ENCODE assay signal across 4 cellular contexts in the genomic region with DNA sequence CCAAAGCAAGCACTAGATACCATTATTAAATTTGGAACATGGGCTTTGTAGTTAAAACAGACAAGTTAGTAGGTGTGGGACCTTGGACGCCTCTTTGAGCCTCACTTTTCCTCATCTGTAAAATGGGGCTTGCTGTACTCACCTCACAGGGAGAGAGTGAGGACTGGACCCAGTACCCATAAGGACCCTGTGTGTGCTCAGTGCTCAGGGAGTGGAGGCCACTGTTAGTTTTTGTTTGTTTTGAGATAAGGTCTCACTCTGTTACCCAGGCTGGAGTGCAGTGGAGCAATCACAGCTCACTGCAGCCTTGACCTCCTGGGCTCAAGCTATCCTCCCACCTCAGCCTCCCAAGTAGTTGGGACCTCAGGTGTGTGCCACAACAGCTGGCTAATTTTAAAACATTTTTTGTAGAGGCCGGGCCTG.
A peak's percentile ranks its signal among the peaks of the same experiment; 100 is the strongest.
TF ChIP-seq lines count a peak whose summit lies in the region.

No MANE protein-coding gene starts in this region.

TF ChIP-seq in SK-N-SH, 30 proteins besides CTCF, POLR2A, EP300 and RAD21:
- TF ChIP-seq, protein P1, sequence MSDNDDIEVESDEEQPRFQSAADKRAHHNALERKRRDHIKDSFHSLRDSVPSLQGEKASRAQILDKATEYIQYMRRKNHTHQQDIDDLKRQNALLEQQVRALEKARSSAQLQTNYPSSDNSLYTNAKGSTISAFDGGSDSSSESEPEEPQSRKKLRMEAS (IDR thresholded peaks at IDR 0.05; ENCODE audit: low read depth) = no peak

TF ChIP-seq in SK-N-SH treated with all-trans-retinoic acid at 6 μM for 48 hours, 23 proteins besides CTCF, POLR2A, EP300 and RAD21:
- TF ChIP-seq ZC3H10 (CRISPR knock-in tag; IDR thresholded peaks at IDR 0.05) = no peak
- TF ChIP-seq TOX (CRISPR knock-in tag; IDR thresholded peaks at IDR 0.05; ENCODE audit: borderline replicate concordance) = no peak
- no peak for TF ChIP-seq ZFP30 (CRISPR knock-in tag; IDR thresholded peaks at IDR 0.05)
- TF ChIP-seq, protein P2, sequence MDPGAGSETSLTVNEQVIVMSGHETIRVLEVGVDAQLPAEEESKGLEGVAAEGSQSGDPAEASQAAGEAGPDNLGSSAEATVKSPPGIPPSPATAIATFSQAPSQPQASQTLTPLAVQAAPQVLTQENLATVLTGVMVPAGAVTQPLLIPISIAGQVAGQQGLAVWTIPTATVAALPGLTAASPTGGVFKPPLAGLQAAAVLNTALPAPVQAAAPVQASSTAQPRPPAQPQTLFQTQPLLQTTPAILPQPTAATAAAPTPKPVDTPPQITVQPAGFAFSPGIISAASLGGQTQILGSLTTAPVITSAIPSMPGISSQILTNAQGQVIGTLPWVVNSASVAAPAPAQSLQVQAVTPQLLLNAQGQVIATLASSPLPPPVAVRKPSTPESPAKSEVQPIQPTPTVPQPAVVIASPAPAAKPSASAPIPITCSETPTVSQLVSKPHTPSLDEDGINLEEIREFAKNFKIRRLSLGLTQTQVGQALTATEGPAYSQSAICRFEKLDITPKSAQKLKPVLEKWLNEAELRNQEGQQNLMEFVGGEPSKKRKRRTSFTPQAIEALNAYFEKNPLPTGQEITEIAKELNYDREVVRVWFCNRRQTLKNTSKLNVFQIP (CRISPR knock-in tag; IDR thresholded peaks at IDR 0.05; ENCODE audit: borderline replicate concordance, low read depth) = no peak
- TF ChIP-seq CSDC2 (CRISPR knock-in tag; IDR thresholded peaks at IDR 0.05) = no peak
- TF ChIP-seq, protein P3, sequence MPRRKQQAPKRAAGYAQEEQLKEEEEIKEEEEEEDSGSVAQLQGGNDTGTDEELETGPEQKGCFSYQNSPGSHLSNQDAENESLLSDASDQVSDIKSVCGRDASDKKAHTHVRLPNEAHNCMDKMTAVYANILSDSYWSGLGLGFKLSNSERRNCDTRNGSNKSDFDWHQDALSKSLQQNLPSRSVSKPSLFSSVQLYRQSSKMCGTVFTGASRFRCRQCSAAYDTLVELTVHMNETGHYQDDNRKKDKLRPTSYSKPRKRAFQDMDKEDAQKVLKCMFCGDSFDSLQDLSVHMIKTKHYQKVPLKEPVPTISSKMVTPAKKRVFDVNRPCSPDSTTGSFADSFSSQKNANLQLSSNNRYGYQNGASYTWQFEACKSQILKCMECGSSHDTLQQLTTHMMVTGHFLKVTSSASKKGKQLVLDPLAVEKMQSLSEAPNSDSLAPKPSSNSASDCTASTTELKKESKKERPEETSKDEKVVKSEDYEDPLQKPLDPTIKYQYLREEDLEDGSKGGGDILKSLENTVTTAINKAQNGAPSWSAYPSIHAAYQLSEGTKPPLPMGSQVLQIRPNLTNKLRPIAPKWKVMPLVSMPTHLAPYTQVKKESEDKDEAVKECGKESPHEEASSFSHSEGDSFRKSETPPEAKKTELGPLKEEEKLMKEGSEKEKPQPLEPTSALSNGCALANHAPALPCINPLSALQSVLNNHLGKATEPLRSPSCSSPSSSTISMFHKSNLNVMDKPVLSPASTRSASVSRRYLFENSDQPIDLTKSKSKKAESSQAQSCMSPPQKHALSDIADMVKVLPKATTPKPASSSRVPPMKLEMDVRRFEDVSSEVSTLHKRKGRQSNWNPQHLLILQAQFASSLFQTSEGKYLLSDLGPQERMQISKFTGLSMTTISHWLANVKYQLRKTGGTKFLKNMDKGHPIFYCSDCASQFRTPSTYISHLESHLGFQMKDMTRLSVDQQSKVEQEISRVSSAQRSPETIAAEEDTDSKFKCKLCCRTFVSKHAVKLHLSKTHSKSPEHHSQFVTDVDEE (CRISPR knock-in tag; IDR thresholded peaks at IDR 0.05) = no peak

TF ChIP-seq in HepG2, 621 proteins besides CTCF, POLR2A, EP300 and RAD21 (continues in another document):
- TF ChIP-seq TEAD2 (CRISPR knock-in tag; IDR thresholded peaks at IDR 0.05) (no peak), ZSCAN21 (CRISPR knock-in tag; IDR thresholded peaks at IDR 0.05; ENCODE audit: borderline replicate concordance) (peak; percentile 99), NR2F1 (CRISPR knock-in tag; IDR thresholded peaks at IDR 0.05) (peak; percentile 45 to 84; a peak in 2 of 4 replicates), RBAK (CRISPR knock-in tag; IDR thresholded peaks at IDR 0.05) (no peak), ZNF460 (CRISPR knock-in tag; IDR thresholded peaks at IDR 0.05; ENCODE audit: borderline replicate concordance) (peak; percentile 34)
- TF ChIP-seq, protein P4, sequence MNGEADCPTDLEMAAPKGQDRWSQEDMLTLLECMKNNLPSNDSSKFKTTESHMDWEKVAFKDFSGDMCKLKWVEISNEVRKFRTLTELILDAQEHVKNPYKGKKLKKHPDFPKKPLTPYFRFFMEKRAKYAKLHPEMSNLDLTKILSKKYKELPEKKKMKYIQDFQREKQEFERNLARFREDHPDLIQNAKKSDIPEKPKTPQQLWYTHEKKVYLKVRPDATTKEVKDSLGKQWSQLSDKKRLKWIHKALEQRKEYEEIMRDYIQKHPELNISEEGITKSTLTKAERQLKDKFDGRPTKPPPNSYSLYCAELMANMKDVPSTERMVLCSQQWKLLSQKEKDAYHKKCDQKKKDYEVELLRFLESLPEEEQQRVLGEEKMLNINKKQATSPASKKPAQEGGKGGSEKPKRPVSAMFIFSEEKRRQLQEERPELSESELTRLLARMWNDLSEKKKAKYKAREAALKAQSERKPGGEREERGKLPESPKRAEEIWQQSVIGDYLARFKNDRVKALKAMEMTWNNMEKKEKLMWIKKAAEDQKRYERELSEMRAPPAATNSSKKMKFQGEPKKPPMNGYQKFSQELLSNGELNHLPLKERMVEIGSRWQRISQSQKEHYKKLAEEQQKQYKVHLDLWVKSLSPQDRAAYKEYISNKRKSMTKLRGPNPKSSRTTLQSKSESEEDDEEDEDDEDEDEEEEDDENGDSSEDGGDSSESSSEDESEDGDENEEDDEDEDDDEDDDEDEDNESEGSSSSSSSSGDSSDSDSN (CRISPR knock-in tag; IDR thresholded peaks at IDR 0.05) = 0 out of 2 replicates have a peak, but pooled peaks have one; percentile 35
- TF ChIP-seq, protein P5, sequence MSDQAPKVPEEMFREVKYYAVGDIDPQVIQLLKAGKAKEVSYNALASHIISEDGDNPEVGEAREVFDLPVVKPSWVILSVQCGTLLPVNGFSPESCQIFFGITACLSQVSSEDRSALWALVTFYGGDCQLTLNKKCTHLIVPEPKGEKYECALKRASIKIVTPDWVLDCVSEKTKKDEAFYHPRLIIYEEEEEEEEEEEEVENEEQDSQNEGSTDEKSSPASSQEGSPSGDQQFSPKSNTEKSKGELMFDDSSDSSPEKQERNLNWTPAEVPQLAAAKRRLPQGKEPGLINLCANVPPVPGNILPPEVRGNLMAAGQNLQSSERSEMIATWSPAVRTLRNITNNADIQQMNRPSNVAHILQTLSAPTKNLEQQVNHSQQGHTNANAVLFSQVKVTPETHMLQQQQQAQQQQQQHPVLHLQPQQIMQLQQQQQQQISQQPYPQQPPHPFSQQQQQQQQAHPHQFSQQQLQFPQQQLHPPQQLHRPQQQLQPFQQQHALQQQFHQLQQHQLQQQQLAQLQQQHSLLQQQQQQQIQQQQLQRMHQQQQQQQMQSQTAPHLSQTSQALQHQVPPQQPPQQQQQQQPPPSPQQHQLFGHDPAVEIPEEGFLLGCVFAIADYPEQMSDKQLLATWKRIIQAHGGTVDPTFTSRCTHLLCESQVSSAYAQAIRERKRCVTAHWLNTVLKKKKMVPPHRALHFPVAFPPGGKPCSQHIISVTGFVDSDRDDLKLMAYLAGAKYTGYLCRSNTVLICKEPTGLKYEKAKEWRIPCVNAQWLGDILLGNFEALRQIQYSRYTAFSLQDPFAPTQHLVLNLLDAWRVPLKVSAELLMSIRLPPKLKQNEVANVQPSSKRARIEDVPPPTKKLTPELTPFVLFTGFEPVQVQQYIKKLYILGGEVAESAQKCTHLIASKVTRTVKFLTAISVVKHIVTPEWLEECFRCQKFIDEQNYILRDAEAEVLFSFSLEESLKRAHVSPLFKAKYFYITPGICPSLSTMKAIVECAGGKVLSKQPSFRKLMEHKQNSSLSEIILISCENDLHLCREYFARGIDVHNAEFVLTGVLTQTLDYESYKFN (CRISPR knock-in tag; conservative IDR thresholded peaks at IDR 0.05) = peak; percentile 52
- TF ChIP-seq, protein P6, sequence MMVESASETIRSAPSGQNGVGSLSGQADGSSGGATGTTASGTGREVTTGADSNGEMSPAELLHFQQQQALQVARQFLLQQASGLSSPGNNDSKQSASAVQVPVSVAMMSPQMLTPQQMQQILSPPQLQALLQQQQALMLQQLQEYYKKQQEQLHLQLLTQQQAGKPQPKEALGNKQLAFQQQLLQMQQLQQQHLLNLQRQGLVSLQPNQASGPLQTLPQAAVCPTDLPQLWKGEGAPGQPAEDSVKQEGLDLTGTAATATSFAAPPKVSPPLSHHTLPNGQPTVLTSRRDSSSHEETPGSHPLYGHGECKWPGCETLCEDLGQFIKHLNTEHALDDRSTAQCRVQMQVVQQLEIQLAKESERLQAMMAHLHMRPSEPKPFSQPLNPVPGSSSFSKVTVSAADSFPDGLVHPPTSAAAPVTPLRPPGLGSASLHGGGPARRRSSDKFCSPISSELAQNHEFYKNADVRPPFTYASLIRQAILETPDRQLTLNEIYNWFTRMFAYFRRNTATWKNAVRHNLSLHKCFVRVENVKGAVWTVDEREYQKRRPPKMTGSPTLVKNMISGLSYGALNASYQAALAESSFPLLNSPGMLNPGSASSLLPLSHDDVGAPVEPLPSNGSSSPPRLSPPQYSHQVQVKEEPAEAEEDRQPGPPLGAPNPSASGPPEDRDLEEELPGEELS (CRISPR knock-in tag; IDR thresholded peaks at IDR 0.05) = peak; percentile 43; the same call in 1 of the 2 replicates
- TF ChIP-seq, protein P7, sequence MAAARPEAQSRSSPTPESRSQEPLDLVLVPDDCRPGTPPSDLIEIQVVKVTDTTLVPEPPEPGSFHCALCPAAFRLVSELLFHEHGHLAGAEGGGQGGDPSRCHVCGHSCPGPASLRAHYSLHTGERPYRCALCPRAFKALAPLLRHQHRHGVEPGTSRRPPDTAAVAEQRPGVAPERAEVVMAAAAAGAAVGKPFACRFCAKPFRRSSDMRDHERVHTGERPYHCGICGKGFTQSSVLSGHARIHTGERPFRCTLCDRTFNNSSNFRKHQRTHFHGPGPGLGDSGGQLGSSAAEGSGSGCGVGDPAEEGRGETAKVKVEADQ (CRISPR knock-in tag; IDR thresholded peaks at IDR 0.05; ENCODE audit: borderline replicate concordance) = peak; percentile 100

TF ChIP-seq in K562, 482 proteins besides CTCF, POLR2A, EP300 and RAD21 (continues in another document):
- TF ChIP-seq, protein P8, sequence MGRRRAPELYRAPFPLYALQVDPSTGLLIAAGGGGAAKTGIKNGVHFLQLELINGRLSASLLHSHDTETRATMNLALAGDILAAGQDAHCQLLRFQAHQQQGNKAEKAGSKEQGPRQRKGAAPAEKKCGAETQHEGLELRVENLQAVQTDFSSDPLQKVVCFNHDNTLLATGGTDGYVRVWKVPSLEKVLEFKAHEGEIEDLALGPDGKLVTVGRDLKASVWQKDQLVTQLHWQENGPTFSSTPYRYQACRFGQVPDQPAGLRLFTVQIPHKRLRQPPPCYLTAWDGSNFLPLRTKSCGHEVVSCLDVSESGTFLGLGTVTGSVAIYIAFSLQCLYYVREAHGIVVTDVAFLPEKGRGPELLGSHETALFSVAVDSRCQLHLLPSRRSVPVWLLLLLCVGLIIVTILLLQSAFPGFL (CRISPR knock-in tag; IDR thresholded peaks at IDR 0.05) = no peak
- no peak for TF ChIP-seq RBBP5 (IDR thresholded peaks at IDR 0.05; ENCODE audit: borderline replicate concordance, insufficient read depth, low read length, poor library complexity, severe bottlenecking)
- no peak for TF ChIP-seq ZBED1 (IDR thresholded peaks at IDR 0.05)
- 0 out of 4 replicates have a peak, but pooled peaks of 1 of the 2 experiments have one; percentile 18 for TF ChIP-seq KDM1A (IDR thresholded peaks at IDR 0.05)
- no peak for TF ChIP-seq PRMT5 (CRISPR knock-in tag; IDR thresholded peaks at IDR 0.05)
- TF ChIP-seq KDM5B (IDR thresholded peaks at IDR 0.05; ENCODE audit: insufficient replicate concordance, low read depth, low read length) = no peak
- no peak for TF ChIP-seq SMARCB1 (IDR thresholded peaks at IDR 0.05; ENCODE audit: insufficient read length, low read depth)
- TF ChIP-seq HDGF (IDR thresholded peaks at IDR 0.05) = no peak
- no peak for TF ChIP-seq CBX3 (IDR thresholded peaks at IDR 0.05; ENCODE audit: borderline replicate concordance in 1 of 2, low read length in 2 of 2)
- no peak for TF ChIP-seq SIRT6 (IDR thresholded peaks at IDR 0.05; ENCODE audit: low read depth, low read length)
